In the genomic region with DNA sequence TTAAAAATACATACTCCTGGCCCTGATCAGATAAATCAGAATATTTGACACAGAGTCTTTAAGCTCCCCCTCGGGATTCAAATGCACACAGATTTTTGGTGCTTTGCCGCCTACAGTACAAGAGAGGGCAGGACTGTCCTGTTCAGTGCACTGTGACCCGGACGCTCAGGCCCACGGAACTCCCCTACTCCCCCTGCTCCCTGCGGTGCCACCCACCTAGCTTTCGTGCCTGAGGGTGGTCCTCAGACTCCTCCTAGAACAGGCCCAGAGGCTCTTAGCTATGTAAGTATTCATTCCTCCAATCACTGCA, we compare ENCODE assay signal across 16 cellular contexts. TPM values are rescaled to one million over a fixed set of nuclear protein-coding genes. Genes with fewer than 3 reads are reported as not detected.
DNase-seq lines count a peak whose midpoint lies in the region; ATAC-seq and TF ChIP-seq lines count a peak whose summit lies in the region.
"Had no signal": no experiment of that assay in that cellular context is flagged by ENCODE, and none has a peak within 500 bp of the region (broad histone marks: within the 10 kb centered on the region; RNA-seq: fewer than 3 reads in every experiment).

No MANE protein-coding gene starts in this region.

- no peak overlapping the region for H3K4me3 Mint-ChIP-seq in stimulated activated naive CD8-positive, alpha-beta T cell treated with anti-CD3 and anti-CD28 coated beads, Interleukin-15, amount 100 ng/mL, for 72 hours
- H3K4me3 Mint-ChIP-seq: activated naive CD8-positive, alpha-beta T cell treated with anti-CD3 and anti-CD28 coated beads for 36 hours; dendritic cell treated with granulocyte-macrophage colony-stimulating factor and Interleukin-4, amounts not matched to agents 40 ng/mL and 50 ng/mL, for 4 days had no signal

- H3K9me3 ChIP-seq in HCT116 (ENCODE audit: control insufficient read depth in 1 of 2, insufficient read depth in 1 of 2, low read depth in 1 of 2, low read length in 2 of 2) (no peaks in the 10 kb centered on the region), breast epithelium (no peaks in the 10 kb centered on the region), liver (ENCODE audit: control insufficient read depth in 4 of 4, low read length in 3 of 4) (no peaks in the 10 kb centered on the region), smooth muscle cell (replicated peaks; ENCODE audit: low read depth) (no peaks in the 10 kb centered on the region)
- H3K9me3 ChIP-seq: thyroid gland had no signal

- no peak for ATAC-seq in HCT116
- no peak for ATAC-seq in stimulated activated naive CD8-positive, alpha-beta T cell treated with anti-CD3 and anti-CD28 coated beads, Interleukin-15, amount 100 ng/mL, for 72 hours
- ATAC-seq in GM21360 (IDR thresholded peaks at IDR 0.05; ENCODE audit: unreplicated experiment): no peak
- ATAC-seq in HG03135 (IDR thresholded peaks at IDR 0.05; ENCODE audit: unreplicated experiment): no peak
- ATAC-seq: naive thymus-derived CD4-positive, alpha-beta T cell had no signal

- H3K27ac ChIP-seq in HCT116 (ENCODE audit: low read depth, low read length) (peak overlapping the region; percentile 68), breast epithelium (peak overlapping the region; percentile 96 to 97), liver (ENCODE audit: low read depth in 1 of 2, low read length in 2 of 2) (peak overlapping the region; percentile 73 to 91), smooth muscle cell (ENCODE audit: low read depth) (peak overlapping the region; percentile 62)
- H3K27ac ChIP-seq: thyroid gland had no signal

- TF ChIP-seq CTCF in HCT116 (IDR thresholded peaks at IDR 0.05 in 2 of 3, conservative IDR thresholded peaks at IDR 0.05 in 1 of 3; ENCODE audit: borderline replicate concordance in 1 of 3, insufficient read depth in 1 of 3, low read depth in 2 of 3, low read length in 2 of 3): no peak
- TF ChIP-seq CTCF in breast epithelium (IDR thresholded peaks at IDR 0.05): no peak
- TF ChIP-seq CTCF in liver (IDR thresholded peaks at IDR 0.05; ENCODE audit: low read depth, low read length, missing input control): no peak
- TF ChIP-seq CTCF in smooth muscle cell (IDR thresholded peaks at IDR 0.05; ENCODE audit: borderline replicate concordance, insufficient read depth, poor library complexity, severe bottlenecking): no peak

- 23% methylated on average over 7 of the region's 7 CpGs for WGBS in liver
- 93% methylated on average over 7 of the region's 7 CpGs for WGBS in smooth muscle cell (ENCODE audit: low lambda C conversion rate)

- POLR2A ChIA-PET in HCT116 (lab: Charles Lee): interaction anchor here (1.1 to 3.3 kb wide), 4 partner anchors 8 to 41 kb away, joined by 3 to 32 read pairs (median 5); partner anchors contain the start of gene SERPINA5

- H3K9ac ChIP-seq in HCT116 (ENCODE audit: low read length) (peak overlapping the region; percentile 49), liver (ENCODE audit: low read depth in 1 of 2, low read length in 2 of 2) (peak overlapping the region; percentile 2 to 82), smooth muscle cell (ENCODE audit: low read depth) (no peak overlapping the region)

- TF ChIP-seq POLR2A in HCT116 (IDR thresholded peaks at IDR 0.05; ENCODE audit: borderline replicate concordance, extremely low read depth, insufficient read depth, insufficient read length) (no peak), breast epithelium (IDR thresholded peaks at IDR 0.05) (no peak)

- H4K20me1 ChIP-seq in HCT116 (ENCODE audit: insufficient read depth): no peaks in the 10 kb centered on the region
- no peaks in the 10 kb centered on the region for H4K20me1 ChIP-seq in smooth muscle cell (ENCODE audit: low read depth)

- peak overlapping the region; percentile 37 for H2AFZ ChIP-seq in HCT116 (ENCODE audit: low read depth, low read length, poor library complexity, severe bottlenecking)
- H2AFZ ChIP-seq in smooth muscle cell (ENCODE audit: low read depth): no peak overlapping the region

- TF ChIP-seq RAD21 in HCT116 (IDR thresholded peaks at IDR 0.05; ENCODE audit: low read depth) (no peak), liver (IDR thresholded peaks at IDR 0.05) (no peak)

- peaks cover 7% of the 10 kb centered on the region for H3K27me3 Mint-ChIP-seq in stimulated activated naive CD8-positive, alpha-beta T cell treated with anti-CD3 and anti-CD28 coated beads, Interleukin-15, amount 100 ng/mL, for 72 hours

- H3K27ac Mint-ChIP-seq in stimulated activated naive CD8-positive, alpha-beta T cell treated with anti-CD3 and anti-CD28 coated beads, Interleukin-15, amount 100 ng/mL, for 72 hours: no peak overlapping the region
- H3K27ac Mint-ChIP-seq: activated naive CD8-positive, alpha-beta T cell treated with anti-CD3 and anti-CD28 coated beads for 36 hours; dendritic cell treated with granulocyte-macrophage colony-stimulating factor and Interleukin-4, amounts not matched to agents 40 ng/mL and 50 ng/mL, for 4 days; naive thymus-derived CD4-positive, alpha-beta T cell had no signal

- H3K27me3 ChIP-seq in HCT116 (ENCODE audit: insufficient read depth, low read length) (no peaks in the 10 kb centered on the region), breast epithelium (no peaks in the 10 kb centered on the region), liver (ENCODE audit: control insufficient read depth in 4 of 4, insufficient read depth in 4 of 4, low read length in 3 of 4) (no peaks in the 10 kb centered on the region), smooth muscle cell (ENCODE audit: low read depth) (no peaks in the 10 kb centered on the region)
- H3K27me3 ChIP-seq: thyroid gland had no signal

- peaks cover 6% of the 10 kb centered on the region for H3K4me1 Mint-ChIP-seq in stimulated activated naive CD8-positive, alpha-beta T cell treated with anti-CD3 and anti-CD28 coated beads, Interleukin-15, amount 100 ng/mL, for 72 hours
- H3K4me1 Mint-ChIP-seq: activated naive CD8-positive, alpha-beta T cell treated with anti-CD3 and anti-CD28 coated beads for 36 hours had no signal

- no peaks in the 10 kb centered on the region for H3K36me3 ChIP-seq in HCT116 (ENCODE audit: control insufficient read depth in 1 of 2, insufficient read depth in 2 of 2, low read length in 2 of 2)
- H3K36me3 ChIP-seq in breast epithelium: no peaks in the 10 kb centered on the region
- H3K36me3 ChIP-seq in liver (ENCODE audit: control insufficient read depth in 4 of 4, insufficient read depth in 3 of 4, low read depth in 1 of 4, low read length in 3 of 4): no peaks in the 10 kb centered on the region
- no peaks in the 10 kb centered on the region for H3K36me3 ChIP-seq in smooth muscle cell (ENCODE audit: low read depth)
- H3K36me3 ChIP-seq: thyroid gland had no signal

- H3K4me1 ChIP-seq in HCT116 (ENCODE audit: control insufficient read depth in 1 of 2, insufficient read depth in 2 of 2, low read length in 2 of 2) (peaks cover 36 to 55% of the 10 kb centered on the region in 2 experiments), breast epithelium (peaks cover 14 to 41% of the 10 kb centered on the region in 2 donors), liver (ENCODE audit: control insufficient read depth in 4 of 4, insufficient read depth in 4 of 4, low read length in 3 of 4) (peaks cover 11 to 69% (median 49%) of the 10 kb centered on the region in 4 donors), smooth muscle cell (ENCODE audit: low read depth) (peaks cover 3% of the 10 kb centered on the region)

- H3K79me2 ChIP-seq in HCT116 (ENCODE audit: insufficient read depth, low read length) (no peaks in the 10 kb centered on the region), smooth muscle cell (ENCODE audit: low read depth) (no peaks in the 10 kb centered on the region)

- BruUV-seq in HCT116 (replicated peaks; lab: Mats Ljungman, UMichigan): TSS peak; percentile 47

- H3K9me2 ChIP-seq in HCT116 (ENCODE audit: insufficient read depth): no peaks in the 10 kb centered on the region

- H3F3A ChIP-seq in smooth muscle cell (ENCODE audit: low read depth): no peaks in the 10 kb centered on the region

- no peaks in the 10 kb centered on the region for H3K9me3 Mint-ChIP-seq in stimulated activated naive CD8-positive, alpha-beta T cell treated with anti-CD3 and anti-CD28 coated beads, Interleukin-15, amount 100 ng/mL, for 72 hours
- H3K9me3 Mint-ChIP-seq: activated naive CD8-positive, alpha-beta T cell treated with anti-CD3 and anti-CD28 coated beads for 36 hours; dendritic cell treated with granulocyte-macrophage colony-stimulating factor and Interleukin-4, amounts not matched to agents 40 ng/mL and 50 ng/mL, for 4 days had no signal

- H3K4me2 ChIP-seq in HCT116 (ENCODE audit: low read length): peak overlapping the region; percentile 68
- no peak overlapping the region for H3K4me2 ChIP-seq in smooth muscle cell

- RAD21 ChIA-PET in HCT116 (lab: Charles Lee; ENCODE audit: low non-redundant PET in 1 of 2, low total read pairs in 2 of 2, uncharacterized antibody in 2 of 2, unreplicated experiment in 2 of 2): no interaction called here

- intact Hi-C loops in HCT116 (cut with micrococcal nuclease): no loop called here
- intact Hi-C loops in breast epithelium (cut with DNase I; ENCODE audit: low total_unique reads): no loop called here

- CTCF ChIA-PET in HCT116 (lab: Charles Lee): interaction anchor here (0.6 to 2.1 kb wide), 3 partner anchors 72 to 380 kb away, joined by 4 to 8 read pairs (median 7); no protein-coding TSS in a partner anchor

- DNase-seq in HCT116 (ENCODE audit: low read depth, low spot score) (no peak), breast epithelium (ENCODE audit: low spot score in 2 of 2) (no peak), smooth muscle cell (lab: John Stamatoyannopoulos, UW; ENCODE audit: unreplicated experiment) (no peak), NCI-H82 (lab: John Stamatoyannopoulos, UW) (no peak)
- DNase-seq in stimulated activated naive CD8-positive, alpha-beta T cell treated with anti-CD3 and anti-CD28 coated beads, Interleukin-15, amount 100 ng/mL, for 72 hours: no peak
- DNase-seq: activated CD4-positive, CD25-positive, alpha-beta regulatory T cell treated with anti-CD3 and anti-CD28 coated beads, Interleukin-2, amount 50 U/mL, for 72 hours; activated naive CD8-positive, alpha-beta T cell treated with anti-CD3 and anti-CD28 coated beads for 36 hours; naive thymus-derived CD4-positive, alpha-beta T cell; thyroid gland had no signal

- H3K4me3 ChIP-seq in HCT116 (replicated peaks in 1 of 2; ENCODE audit: low read depth in 1 of 2, low read length in 2 of 2) (no peak overlapping the region), breast epithelium (peak overlapping the region in 1 of 3 donors; percentile 44), liver (ENCODE audit: low read depth in 1 of 3, low read length in 3 of 3) (peak overlapping the region; percentile 61 to 95 (median 92)), smooth muscle cell (no peak overlapping the region)
- H3K4me3 ChIP-seq: thyroid gland had no signal

RNA-seq across cellular contexts. Expression of gene SERPINA3, which starts 13.7 kb away (rescaled TPM):
- 4.3 TPM for total RNA-seq in HCT116 (2021; ENCODE audit: unreplicated experiment)
- 4.0 TPM in 2 replicates for polyA plus RNA-seq in HCT116 (2012)
- 1,000 to 10,000 TPM in 2 of 3 donors, 10 to 100 TPM in 1; 88.7 to 1,840 (median 1,497) TPM for total RNA-seq in breast epithelium
- total RNA-seq in liver: over 10,000 TPM in 1 of 2 donors, 1,000 to 10,000 TPM in 1; 2,087 to 17,984 TPM
- over 10,000 TPM; 11,518 to 14,500 TPM for polyA plus RNA-seq in liver
- total RNA-seq in smooth muscle cell: 0.09 and 3.2 TPM in 2 replicates
- polyA plus RNA-seq in smooth muscle cell: 0.45 and 2.6 TPM in 2 replicates
- total RNA-seq: activated naive CD8-positive, alpha-beta T cell treated with anti-CD3 and anti-CD28 coated beads for 36 hours; frontal cortex; naive thymus-derived CD4-positive, alpha-beta T cell; NCI-H460; T-helper 1 cell treated with Interleukin-12 subunit alpha and Interleukin-12 subunit beta and Interleukin-4 antibody, amounts not matched to agents 30 ng/mL and 1 ng/mL, for 36 hours had no signal
- polyA plus RNA-seq: naive thymus-derived CD4-positive, alpha-beta T cell had no signal

RNA-seq across cellular contexts. Expression of gene SERPINA5, which starts 17.2 kb away (rescaled TPM):
- total RNA-seq in HCT116 (2021; ENCODE audit: unreplicated experiment) (3.0 TPM), breast epithelium (10 to 100 TPM in 2 of 3 donors, 1 to 10 TPM in 1; 4.3 to 32.9 (median 20.6) TPM), liver (100 to 1,000 TPM in 1 of 2 donors, 10 to 100 TPM in 1; 45.7 to 250 TPM), smooth muscle cell (0.27 TPM in 2 replicates)
- 5.5 and 7.1 TPM in 2 replicates for polyA plus RNA-seq in HCT116 (2012)
- polyA plus RNA-seq in liver (100 to 1,000 TPM in 1 of 2 donors, 10 to 100 TPM in 1; 37.0 to 122 TPM), smooth muscle cell (0.43 TPM in 1 of 2 replicates, not detected in the other)
- total RNA-seq: activated naive CD8-positive, alpha-beta T cell treated with anti-CD3 and anti-CD28 coated beads for 36 hours; frontal cortex; naive thymus-derived CD4-positive, alpha-beta T cell; T-helper 1 cell treated with Interleukin-12 subunit alpha and Interleukin-12 subunit beta and Interleukin-4 antibody, amounts not matched to agents 30 ng/mL and 1 ng/mL, for 36 hours had no signal
- polyA plus RNA-seq: naive thymus-derived CD4-positive, alpha-beta T cell had no signal

RNA-seq across cellular contexts. Expression of gene SERPINA4, which starts 37.2 kb away (rescaled TPM):
- total RNA-seq in HCT116 (2021; ENCODE audit: unreplicated experiment): 0.17 TPM
- 0.04 TPM in 1 of 2 replicates, not detected in the other for polyA plus RNA-seq in HCT116 (2012)
- not detected for total RNA-seq in breast epithelium
- total RNA-seq in liver: 100 to 1,000 TPM in 1 of 2 donors, 10 to 100 TPM in 1; 50.5 to 150 TPM
- 10 to 100 TPM; 67.6 to 80.3 TPM for polyA plus RNA-seq in liver
- total RNA-seq in smooth muscle cell: not detected in 2 replicates
- polyA plus RNA-seq in smooth muscle cell: not detected in 2 replicates
- total RNA-seq: activated naive CD8-positive, alpha-beta T cell treated with anti-CD3 and anti-CD28 coated beads for 36 hours; frontal cortex; naive thymus-derived CD4-positive, alpha-beta T cell; NCI-H460; T-helper 1 cell treated with Interleukin-12 subunit alpha and Interleukin-12 subunit beta and Interleukin-4 antibody, amounts not matched to agents 30 ng/mL and 1 ng/mL, for 36 hours; thyroid gland had no signal
- polyA plus RNA-seq: naive thymus-derived CD4-positive, alpha-beta T cell had no signal

Comparison
In these comparisons a context has a peak if more than half of its experiments do, and no peak if none do; other contexts are left out.
1. H3K4me3 ChIP-seq: peak in liver (3 of 3); none in HCT116 (0 of 2) and smooth muscle cell (single experiment).
2. RNA of gene SERPINA3, which starts 13.7 kb away (total RNA-seq): 2,087 to 17,984 TPM in liver and 88.7 to 1,840 TPM in breast epithelium; 4.3 TPM in HCT116 (single experiment) and 0.09 to 3.2 TPM in smooth muscle cell; every median in the first group is over 10 times any median in the second.
3. RNA of gene SERPINA4, which starts 37.2 kb away (total RNA-seq): 50.5 to 150 TPM in liver; 0.17 TPM in HCT116 (single experiment), not detected in breast epithelium and not detected in smooth muscle cell; every median in the first group is over 10 times any median in the second.
4. Peak in every context shown above with its lines, with median percentiles within 50 percentile points of each other: H3K27ac ChIP-seq.